1 cellular context compared by ENCODE assay signal in the genomic region with DNA sequence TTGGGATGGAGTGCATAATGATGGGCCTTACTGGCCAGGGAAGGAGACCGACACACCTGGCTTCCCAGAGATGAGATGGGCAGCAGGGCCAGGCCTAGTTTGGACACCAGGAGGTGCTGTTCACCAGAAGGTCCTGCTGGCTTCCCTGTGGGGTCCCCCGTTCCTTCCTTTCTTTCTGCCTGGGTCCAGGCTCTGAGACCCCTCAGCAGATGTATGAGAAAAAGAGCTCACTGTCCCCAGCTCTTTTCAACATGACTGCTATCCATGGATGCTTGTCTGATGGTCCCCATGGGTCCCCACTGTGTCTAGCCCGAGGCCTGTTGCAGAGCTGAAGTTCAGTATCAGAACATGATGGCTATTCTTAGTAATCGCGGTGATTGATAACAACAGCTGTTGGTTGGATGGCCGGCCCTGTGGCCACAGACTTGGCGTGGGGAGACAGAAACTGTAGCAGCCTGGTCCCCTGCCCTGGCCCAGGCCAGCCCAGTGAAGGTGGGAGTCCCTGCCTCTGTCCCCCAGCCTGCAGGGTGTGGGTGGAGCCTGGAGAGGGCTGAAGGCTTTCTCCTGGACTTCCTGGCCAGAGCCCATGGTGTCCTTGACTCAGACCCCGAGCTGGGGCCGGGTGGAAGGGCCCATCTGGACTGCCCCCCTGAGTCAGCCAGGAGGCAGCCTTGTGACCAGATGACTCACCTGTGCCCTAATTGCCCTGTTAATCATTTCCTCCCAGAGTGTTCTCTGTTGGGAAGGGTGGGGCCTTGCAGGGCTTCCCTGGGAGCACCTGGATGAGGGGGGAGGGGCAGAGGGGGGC.
TF ChIP-seq lines count a peak whose summit lies in the region.

No MANE protein-coding gene starts in this region.

TF ChIP-seq in HCT116, 20 proteins besides CTCF, POLR2A, EP300 and RAD21 (continued from another document):
- TF ChIP-seq, protein P1, sequence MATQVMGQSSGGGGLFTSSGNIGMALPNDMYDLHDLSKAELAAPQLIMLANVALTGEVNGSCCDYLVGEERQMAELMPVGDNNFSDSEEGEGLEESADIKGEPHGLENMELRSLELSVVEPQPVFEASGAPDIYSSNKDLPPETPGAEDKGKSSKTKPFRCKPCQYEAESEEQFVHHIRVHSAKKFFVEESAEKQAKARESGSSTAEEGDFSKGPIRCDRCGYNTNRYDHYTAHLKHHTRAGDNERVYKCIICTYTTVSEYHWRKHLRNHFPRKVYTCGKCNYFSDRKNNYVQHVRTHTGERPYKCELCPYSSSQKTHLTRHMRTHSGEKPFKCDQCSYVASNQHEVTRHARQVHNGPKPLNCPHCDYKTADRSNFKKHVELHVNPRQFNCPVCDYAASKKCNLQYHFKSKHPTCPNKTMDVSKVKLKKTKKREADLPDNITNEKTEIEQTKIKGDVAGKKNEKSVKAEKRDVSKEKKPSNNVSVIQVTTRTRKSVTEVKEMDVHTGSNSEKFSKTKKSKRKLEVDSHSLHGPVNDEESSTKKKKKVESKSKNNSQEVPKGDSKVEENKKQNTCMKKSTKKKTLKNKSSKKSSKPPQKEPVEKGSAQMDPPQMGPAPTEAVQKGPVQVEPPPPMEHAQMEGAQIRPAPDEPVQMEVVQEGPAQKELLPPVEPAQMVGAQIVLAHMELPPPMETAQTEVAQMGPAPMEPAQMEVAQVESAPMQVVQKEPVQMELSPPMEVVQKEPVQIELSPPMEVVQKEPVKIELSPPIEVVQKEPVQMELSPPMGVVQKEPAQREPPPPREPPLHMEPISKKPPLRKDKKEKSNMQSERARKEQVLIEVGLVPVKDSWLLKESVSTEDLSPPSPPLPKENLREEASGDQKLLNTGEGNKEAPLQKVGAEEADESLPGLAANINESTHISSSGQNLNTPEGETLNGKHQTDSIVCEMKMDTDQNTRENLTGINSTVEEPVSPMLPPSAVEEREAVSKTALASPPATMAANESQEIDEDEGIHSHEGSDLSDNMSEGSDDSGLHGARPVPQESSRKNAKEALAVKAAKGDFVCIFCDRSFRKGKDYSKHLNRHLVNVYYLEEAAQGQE (IDR thresholded peaks at IDR 0.05; ENCODE audit: low read depth) = no peak
- TF ChIP-seq JUND (IDR thresholded peaks at IDR 0.05) (no peak), SRF (IDR thresholded peaks at IDR 0.05; ENCODE audit: low read depth) (no peak), YY1 (IDR thresholded peaks at IDR 0.05; ENCODE audit: extremely low read depth, insufficient replicate concordance, low read depth, low read length) (peak; percentile 42), CBX3 (IDR thresholded peaks at IDR 0.05; ENCODE audit: low read depth) (no peak), FOSL1 (IDR thresholded peaks at IDR 0.05; ENCODE audit: low read depth) (no peak), EZH2 (IDR thresholded peaks at IDR 0.05) (no peak), CEBPB (IDR thresholded peaks at IDR 0.05; ENCODE audit: low read depth) (no peak), POLR2AphosphoS5 (IDR thresholded peaks at IDR 0.05; ENCODE audit: low read depth, low read length) (peak; percentile 71), SP1 (IDR thresholded peaks at IDR 0.05; ENCODE audit: low read depth) (no peak), EZH2phosphoT487 (IDR thresholded peaks at IDR 0.05; ENCODE audit: borderline replicate concordance) (no peak), ZNF274 (IDR thresholded peaks at IDR 0.05; ENCODE audit: low read depth, low read length) (no peak), ELF1 (IDR thresholded peaks at IDR 0.05; ENCODE audit: borderline replicate concordance, low read depth) (no peak)
- TF ChIP-seq, protein P2, sequence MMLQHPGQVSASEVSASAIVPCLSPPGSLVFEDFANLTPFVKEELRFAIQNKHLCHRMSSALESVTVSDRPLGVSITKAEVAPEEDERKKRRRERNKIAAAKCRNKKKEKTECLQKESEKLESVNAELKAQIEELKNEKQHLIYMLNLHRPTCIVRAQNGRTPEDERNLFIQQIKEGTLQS (IDR thresholded peaks at IDR 0.05) = no peak
- TF ChIP-seq, protein P3, sequence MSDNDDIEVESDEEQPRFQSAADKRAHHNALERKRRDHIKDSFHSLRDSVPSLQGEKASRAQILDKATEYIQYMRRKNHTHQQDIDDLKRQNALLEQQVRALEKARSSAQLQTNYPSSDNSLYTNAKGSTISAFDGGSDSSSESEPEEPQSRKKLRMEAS (IDR thresholded peaks at IDR 0.05) = no peak
